ENCODE assay signal across 9 cellular contexts in genomic region chr14:50260511-50260910, GRCh38. TPM values are rescaled to one million over a fixed set of nuclear protein-coding genes. Genes with fewer than 3 reads are reported as not detected.
DNase-seq lines count a peak whose midpoint lies in the region; ATAC-seq and TF ChIP-seq lines count a peak whose summit lies in the region.
"Had no signal": no experiment of that assay in that cellular context is flagged by ENCODE, and none has a peak within 500 bp of the region (broad histone marks: within the 10 kb centered on the region; RNA-seq: fewer than 3 reads in every experiment).

No MANE protein-coding gene starts in this region.

- DNase-seq in COR-L47 (lab: John Stamatoyannopoulos, UW) (peak; percentile 6), Peyer's patch (no peak), osteocyte (ENCODE audit: extremely low spot score, unreplicated experiment) (no peak)
- no peak for DNase-seq in NK-92 treated with Interleukin-12 subunit alpha and Interleukin-12 subunit beta, amount 100 ng/mL, for 24 hours (lab: John Stamatoyannopoulos, UW)

- no peaks in the 10 kb centered on the region for H3K27me3 Mint-ChIP-seq in osteocyte (ENCODE audit: unreplicated experiment)

- no peak overlapping the region for H3K4me3 Mint-ChIP-seq in osteocyte (ENCODE audit: unreplicated experiment)

- peak; percentile 54 for ATAC-seq in GM18868 (IDR thresholded peaks at IDR 0.05; ENCODE audit: unreplicated experiment)
- peak; percentile 45 for ATAC-seq in esophagus mucosa
- ATAC-seq in GM19324 (IDR thresholded peaks at IDR 0.05; ENCODE audit: low FRiP score, unreplicated experiment): no peak
- ATAC-seq in GM18505 (IDR thresholded peaks at IDR 0.05; ENCODE audit: unreplicated experiment): no peak

- no peak overlapping the region for H3K4me3 ChIP-seq in Peyer's patch
- H3K4me3 ChIP-seq: skin epidermis had no signal

- TF ChIP-seq CTCF in Peyer's patch (IDR thresholded peaks at IDR 0.05): peak in 4 of 6 experiments; percentile 37 to 44 (median 38)
- peak; percentile 63 for TF ChIP-seq CTCF in osteocyte (IDR thresholded peaks at IDR 0.05)

- peak overlapping the region; percentile 20 for H3K27ac Mint-ChIP-seq in osteocyte (ENCODE audit: unreplicated experiment)

- no peaks in the 10 kb centered on the region for H3K9me3 Mint-ChIP-seq in osteocyte (ENCODE audit: unreplicated experiment)

- TF ChIP-seq POLR2A in Peyer's patch (IDR thresholded peaks at IDR 0.05) (no peak), GM18505 (IDR thresholded peaks at IDR 0.05; ENCODE audit: borderline replicate concordance, extremely low read depth, insufficient read depth, insufficient read length) (no peak)

- no peaks in the 10 kb centered on the region for H3K9me3 ChIP-seq in Peyer's patch

- no peaks in the 10 kb centered on the region for H3K36me3 ChIP-seq in Peyer's patch

- H3K27me3 ChIP-seq in Peyer's patch: no peaks in the 10 kb centered on the region

- H3K27ac ChIP-seq in Peyer's patch: no peak overlapping the region
- H3K27ac ChIP-seq: skin epidermis had no signal

- peaks cover 5% of the 10 kb centered on the region for H3K4me1 Mint-ChIP-seq in osteocyte (ENCODE audit: unreplicated experiment)

- no peaks in the 10 kb centered on the region for H3K4me1 ChIP-seq in Peyer's patch

- no peaks in the 10 kb centered on the region for H3K36me3 Mint-ChIP-seq in osteocyte (ENCODE audit: unreplicated experiment)

RNA-seq across cellular contexts. Expression of gene SOS2, which starts 29.1 kb away (rescaled TPM):
- total RNA-seq in Peyer's patch (10 to 100 TPM; 41.7 to 57.1 (median 53.9) TPM), esophagus mucosa (17.3 TPM), osteocyte (29.3 and 32.4 TPM in 2 replicates)

RNA-seq across cellular contexts. Expression of gene L2HGDH, which starts 51.5 kb away (rescaled TPM):
- 10 to 100 TPM in 1 of 4 donors, 1 to 10 TPM in 3; 4.6 to 29.7 (median 8.8) TPM for total RNA-seq in Peyer's patch
- 6.0 TPM for total RNA-seq in esophagus mucosa
- total RNA-seq in osteocyte: 4.2 and 6.5 TPM in 2 replicates

RNA-seq across cellular contexts. Expression of gene DMAC2L, which starts 51.6 kb away (rescaled TPM):
- 10 to 100 TPM in 3 of 4 donors, 1 to 10 TPM in 1; 7.7 to 23.9 (median 15.7) TPM for total RNA-seq in Peyer's patch
- total RNA-seq in esophagus mucosa: 15.2 TPM
- 17.7 and 21.7 TPM in 2 replicates for total RNA-seq in osteocyte

Comparison
In these comparisons a context has a peak if more than half of its experiments do, and no peak if none do; other contexts are left out.
1. ATAC-seq: peak in GM18868 (single experiment) and esophagus mucosa (single experiment); none in GM19324 (single experiment) and GM18505 (single experiment).